ENCODE assay signal across 31 cellular contexts in genomic region chr7:133196872-133197612, GRCh38. TPM values are rescaled to one million over a fixed set of nuclear protein-coding genes. Genes with fewer than 3 reads are reported as not detected.
DNase-seq lines count a peak whose midpoint lies in the region; ATAC-seq and TF ChIP-seq lines count a peak whose summit lies in the region.
"Had no signal": no experiment of that assay in that cellular context is flagged by ENCODE, and none has a peak within 500 bp of the region (broad histone marks: within the 10 kb centered on the region; RNA-seq: fewer than 3 reads in every experiment).

No MANE protein-coding gene starts in this region.

- intact Hi-C loops in esophagus squamous epithelium (cut with DNase I), result no loop called here

- H3K9me3 Mint-ChIP-seq in endodermal cell, result no peaks in the 10 kb centered on the region
- H3K9me3 Mint-ChIP-seq: activated naive CD4-positive, alpha-beta T cell treated with anti-CD3 and anti-CD28 coated beads, Interleukin-2, amount 50 U/mL, for 24 hours; stimulated activated naive CD8-positive, alpha-beta T cell treated with anti-CD3 and anti-CD28 coated beads, Interleukin-15, Interleukin-2, amounts not matched to agents 100 ng/mL and 50 ng/mL, for 24 hours had no signal

- no peaks in the 10 kb centered on the region for H3K27me3 Mint-ChIP-seq in endodermal cell (ENCODE audit: insufficient read depth)
- H3K27me3 Mint-ChIP-seq: dendritic cell treated with granulocyte-macrophage colony-stimulating factor and Interleukin-4, amounts not matched to agents 40 ng/mL and 50 ng/mL, for 4 days had no signal

- in situ Hi-C loops in GM13976 (cut with MboI; ENCODE audit: low sequenced_read_pairs, unreplicated experiment), result no loop called here

- peak overlapping the region; percentile 41 for H3K4me3 Mint-ChIP-seq in endodermal cell
- H3K4me3 Mint-ChIP-seq: activated naive CD4-positive, alpha-beta T cell treated with anti-CD3 and anti-CD28 coated beads, Interleukin-2, amount 50 U/mL, for 24 hours; CD14-positive monocyte; dendritic cell treated with granulocyte-macrophage colony-stimulating factor and Interleukin-4, amounts not matched to agents 40 ng/mL and 50 ng/mL, for 4 days; stimulated activated naive CD8-positive, alpha-beta T cell treated with anti-CD3 and anti-CD28 coated beads, Interleukin-15, Interleukin-2, amounts not matched to agents 100 ng/mL and 50 ng/mL, for 24 hours had no signal

- H3K4me1 ChIP-seq in endodermal cell (ENCODE audit: control insufficient read depth, insufficient read depth, low read length), result peaks cover 8% of the 10 kb centered on the region
- H3K4me1 ChIP-seq in esophagus squamous epithelium, result no peaks in the 10 kb centered on the region
- H3K4me1 ChIP-seq: foreskin keratinocyte, heart left ventricle, left ventricle myocardium inferior, SJSA1, testis had no signal

- H3K36me3 ChIP-seq in endodermal cell (ENCODE audit: control insufficient read depth, insufficient read depth, low read length), result no peaks in the 10 kb centered on the region
- no peaks in the 10 kb centered on the region for H3K36me3 ChIP-seq in esophagus squamous epithelium
- H3K36me3 ChIP-seq: heart left ventricle, left ventricle myocardium inferior, ovary, SJSA1 had no signal

- TF ChIP-seq CTCF in endodermal cell (conservative IDR thresholded peaks at IDR 0.05) (no peak), GM13976 (IDR thresholded peaks at IDR 0.05; ENCODE audit: borderline replicate concordance, control extremely low read depth, extremely low read depth, insufficient read depth, missing control alignments) (no peak), esophagus squamous epithelium (IDR thresholded peaks at IDR 0.05) (no peak)

- ATAC-seq in GM19395 (IDR thresholded peaks at IDR 0.05; ENCODE audit: unreplicated experiment), result no peak
- ATAC-seq in HG02623 (IDR thresholded peaks at IDR 0.05; ENCODE audit: unreplicated experiment), result no peak
- ATAC-seq: esophagus mucosa, foreskin keratinocyte, heart left ventricle, right cardiac atrium had no signal

- H3K9ac ChIP-seq in endodermal cell (ENCODE audit: extremely low read depth, low read length, poor library complexity, severe bottlenecking), result no peak overlapping the region
- H3K9ac ChIP-seq: GM23248 had no signal

- no peak for TF ChIP-seq POLR2A in esophagus squamous epithelium (IDR thresholded peaks at IDR 0.05)

- DNase-seq in NCI-H146 (lab: John Stamatoyannopoulos, UW) (peak; percentile 29), NCI-H146 treated with DMSO at 0.1 percent for 48 hours (lab: John Stamatoyannopoulos, UW; ENCODE audit: unreplicated experiment) (no peak), endodermal cell (peak; percentile 93), left kidney (ENCODE audit: low read depth, low spot score) (peak; percentile 54), GM13976 (ENCODE audit: low spot score) (no peak), esophagus squamous epithelium (lab: John Stamatoyannopoulos, UW) (no peak)
- DNase-seq: 8988T; activated CD4-positive, alpha-beta T cell treated with anti-CD3 and anti-CD28 coated beads for 4 hours; amniotic stem cell; foreskin keratinocyte; GM23248; heart left ventricle; Karpas-422; left ventricle myocardium inferior; NCI-H1417 treated with DMSO at 0.1 percent for 48 hours; NCI-H2107; NCI-H446; ovary; right cardiac atrium; stimulated activated CD4-positive, alpha-beta T cell treated with anti-CD3 and anti-CD28 coated beads, Interleukin-2, amount 100 ng/mL, for 24 hours; T-helper 9 cell; testis had no signal

- no peaks in the 10 kb centered on the region for H3K36me3 Mint-ChIP-seq in endodermal cell (ENCODE audit: low read depth)
- H3K36me3 Mint-ChIP-seq: activated naive CD4-positive, alpha-beta T cell treated with anti-CD3 and anti-CD28 coated beads, Interleukin-2, amount 50 U/mL, for 24 hours; brain; CD14-positive monocyte had no signal

- H3K27ac ChIP-seq in endodermal cell (ENCODE audit: low read depth, low read length) (no peak overlapping the region), esophagus squamous epithelium (no peak overlapping the region)
- H3K27ac ChIP-seq: foreskin keratinocyte, GM23248, heart left ventricle, left ventricle myocardium inferior, ovary, SJSA1 had no signal

- H3K27me3 ChIP-seq in endodermal cell (ENCODE audit: control insufficient read depth, insufficient read depth, low read length, poor library complexity, severe bottlenecking) (no peaks in the 10 kb centered on the region), esophagus squamous epithelium (peaks cover 0 to 8% (median 0%) of the 10 kb centered on the region in 4 donors)
- H3K27me3 ChIP-seq: ovary, SJSA1, testis had no signal

- peak overlapping the region; percentile 66 for H3K27ac Mint-ChIP-seq in endodermal cell
- H3K27ac Mint-ChIP-seq: activated naive CD4-positive, alpha-beta T cell treated with anti-CD3 and anti-CD28 coated beads, Interleukin-2, amount 50 U/mL, for 24 hours; brain; dendritic cell treated with granulocyte-macrophage colony-stimulating factor and Interleukin-4, amounts not matched to agents 40 ng/mL and 50 ng/mL, for 4 days; stimulated activated naive CD8-positive, alpha-beta T cell treated with anti-CD3 and anti-CD28 coated beads, Interleukin-15, Interleukin-2, amounts not matched to agents 100 ng/mL and 50 ng/mL, for 24 hours had no signal

- WGBS in endodermal cell (ENCODE audit: insufficient coverage in 1 of 2, insufficient read length in 1 of 2), 2 experiments, result 50 to 54% methylated on average over 10 to 15 of the region's 15 CpGs
- WGBS in esophagus squamous epithelium, 2 donors, result 63 to 64% methylated on average over 15 of the region's 15 CpGs

- peaks cover 26% of the 10 kb centered on the region for H3K4me1 Mint-ChIP-seq in endodermal cell
- H3K4me1 Mint-ChIP-seq: activated naive CD4-positive, alpha-beta T cell treated with anti-CD3 and anti-CD28 coated beads, Interleukin-2, amount 50 U/mL, for 24 hours; CD14-positive monocyte had no signal

- H3K4me3 ChIP-seq in endodermal cell (ENCODE audit: low read length) (peak overlapping the region; percentile 59), esophagus squamous epithelium (no peak overlapping the region)
- H3K4me3 ChIP-seq: GM23248, heart left ventricle, left ventricle myocardium inferior, ovary, SJSA1, testis had no signal

- H3K9me3 ChIP-seq in endodermal cell (ENCODE audit: control insufficient read depth, low read length), result peaks cover 6% of the 10 kb centered on the region
- no peaks in the 10 kb centered on the region for H3K9me3 ChIP-seq in esophagus squamous epithelium
- H3K9me3 ChIP-seq: heart left ventricle, left ventricle myocardium inferior, ovary, SJSA1, testis had no signal

RNA-seq across cellular contexts. Expression of gene EXOC4, which starts 55.8 kb away (rescaled TPM):
- total RNA-seq in endodermal cell (100 to 1,000 TPM; 106 to 115 TPM), esophagus squamous epithelium (10 to 100 TPM; 30.7 to 62.4 (median 40.4) TPM)
- 63.3 TPM for polyA plus RNA-seq in endodermal cell (2013, experiment 1 of 2)
- polyA plus RNA-seq in endodermal cell (2013, experiment 2 of 2), result 58.9 TPM

Comparison
In these comparisons a context has a peak if more than half of its experiments do, and no peak if none do; other contexts are left out.
1. DNase-seq: peak in NCI-H146 (single experiment), endodermal cell (single experiment) and left kidney (single experiment); none in NCI-H146 treated with DMSO at 0.1 percent for 48 hours (single experiment), GM13976 (single experiment) and esophagus squamous epithelium (single experiment).